8 cellular contexts compared by ENCODE assay signal in the genomic region with DNA sequence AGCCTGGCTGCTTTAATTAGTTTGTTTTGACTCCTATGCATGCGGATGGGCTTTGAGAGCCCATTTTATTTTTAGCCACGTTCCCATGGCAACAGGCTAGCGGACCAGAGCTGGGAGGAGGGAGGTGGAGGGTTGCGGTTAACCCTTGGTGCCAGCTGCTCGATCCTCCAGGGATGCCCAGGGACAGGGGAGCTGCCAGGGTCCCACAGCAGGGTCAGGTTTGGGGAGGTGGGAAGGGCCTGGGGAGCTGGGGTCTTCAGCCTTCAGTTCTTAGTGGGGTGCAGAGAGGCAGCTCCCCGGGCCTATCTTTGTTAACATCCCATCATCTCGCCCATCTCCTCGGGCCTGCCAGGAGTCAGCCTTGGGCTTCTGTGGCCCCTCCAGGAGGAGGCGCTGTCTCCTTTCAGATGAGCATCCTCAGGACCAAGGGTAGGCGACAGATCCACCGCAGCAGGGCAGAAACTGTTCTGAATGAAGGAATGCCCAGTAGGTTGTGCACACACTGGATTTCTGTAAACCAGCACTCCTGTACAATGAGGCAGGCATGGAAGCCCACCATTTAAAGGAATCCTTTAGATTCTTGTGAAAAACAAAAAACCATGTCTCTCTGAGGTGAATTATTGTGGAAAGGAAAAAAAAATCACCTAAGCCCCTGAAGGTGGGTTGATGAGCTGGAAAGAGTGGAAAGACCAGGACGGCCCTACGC.
A peak's percentile ranks its signal among the peaks of the same experiment; 100 is the strongest.
DNase-seq lines count a peak whose midpoint lies in the region; ATAC-seq and TF ChIP-seq lines count a peak whose summit lies in the region.

No MANE protein-coding gene starts in this region.

- peak; percentile 75 for TF ChIP-seq CTCF in CD8-positive, alpha-beta T cell (IDR thresholded peaks at IDR 0.05)
- TF ChIP-seq CTCF in KMS-11 (conservative IDR thresholded peaks at IDR 0.05; ENCODE audit: low read depth, low read length) = peak; percentile 89
- TF ChIP-seq CTCF in Peyer's patch (IDR thresholded peaks at IDR 0.05) = peak; percentile 56 to 97 (median 87)
- TF ChIP-seq CTCF in fibroblast of lung (conservative IDR thresholded peaks at IDR 0.05 in 1 of 2, IDR thresholded peaks at IDR 0.05 in 1 of 2; ENCODE audit: low read depth in 1 of 2, low read length in 2 of 2) = peak; percentile 94 to 97
- peak; percentile 97 for TF ChIP-seq CTCF in neural crest cell (conservative IDR thresholded peaks at IDR 0.05)

- no peaks in the 10 kb centered on the region for H3K9me3 ChIP-seq in CD8-positive, alpha-beta T cell (ENCODE audit: low read length)
- H3K9me3 ChIP-seq in Peyer's patch (no peaks in the 10 kb centered on the region), fibroblast of lung (ENCODE audit: control insufficient read depth, insufficient read depth, low read depth, low read length) (no peaks in the 10 kb centered on the region)

- H3K9ac ChIP-seq in KMS-11 (no peak overlapping the region), fibroblast of lung (ENCODE audit: insufficient read depth, low read length) (no peak overlapping the region)

- H3K27me3 ChIP-seq in CD8-positive, alpha-beta T cell (ENCODE audit: insufficient read depth, low read length) = no peaks in the 10 kb centered on the region
- H3K27me3 ChIP-seq in KMS-11 (ENCODE audit: insufficient read depth, low read depth) (no peaks in the 10 kb centered on the region; the same call in 1 of the 2 replicates), Peyer's patch (no peaks in the 10 kb centered on the region), fibroblast of lung (ENCODE audit: control insufficient read depth, insufficient read depth, low read length) (no peaks in the 10 kb centered on the region)

- intact Hi-C loops in CD8-positive, alpha-beta T cell (cut with DNase I, micrococcal nuclease) = loop anchor here (1.0 kb wide), 6 partner anchors 16 to 444 kb away; a partner anchor contains a TSS

- no peaks in the 10 kb centered on the region for H3K36me3 ChIP-seq in CD8-positive, alpha-beta T cell (ENCODE audit: insufficient read depth, low read length)
- H3K36me3 ChIP-seq in KMS-11 (ENCODE audit: insufficient read depth) (no peaks in the 10 kb centered on the region), Peyer's patch (no peaks in the 10 kb centered on the region), fibroblast of lung (ENCODE audit: control insufficient read depth, insufficient read depth, low read length) (no peaks in the 10 kb centered on the region)

- no peak overlapping the region for H3K27ac ChIP-seq in CD8-positive, alpha-beta T cell (ENCODE audit: low read depth, low read length)
- H3K27ac ChIP-seq in KMS-11 (no peak overlapping the region), Peyer's patch (no peak overlapping the region), fibroblast of lung (ENCODE audit: insufficient read depth, low read length) (no peak overlapping the region)

- no peaks in the 10 kb centered on the region for H3K36me3 Mint-ChIP-seq in CD8-positive, alpha-beta T cell
- H3K36me3 Mint-ChIP-seq in activated T-cell treated with anti-CD3 and anti-CD28 coated beads, Interleukin-2, amount 50 U/mL, for 4 hours (ENCODE audit: insufficient read depth) = no peaks in the 10 kb centered on the region
- H3K36me3 Mint-ChIP-seq in neural crest cell (ENCODE audit: low read depth) = no peaks in the 10 kb centered on the region

- ATAC-seq in CD8-positive, alpha-beta T cell = peak; percentile 95
- ATAC-seq in GM21360 (IDR thresholded peaks at IDR 0.05; ENCODE audit: unreplicated experiment) = peak; percentile 49
- ATAC-seq in activated T-cell treated with anti-CD3 and anti-CD28 coated beads, Interleukin-2, amount 50 U/mL, for 4 hours = peak; percentile 87 to 90
- peak; percentile 87 for ATAC-seq in stimulated activated naive CD8-positive, alpha-beta T cell treated with anti-CD3 and anti-CD28 coated beads, Interleukin-15, Interleukin-2, amounts not matched to agents 100 U/mL and 50 U/mL, for 24 hours

- no peak overlapping the region for H3K4me3 ChIP-seq in CD8-positive, alpha-beta T cell (ENCODE audit: low read depth, low read length)
- H3K4me3 ChIP-seq in KMS-11 (IDR thresholded peaks at IDR 0.05; ENCODE audit: insufficient read depth, low read depth, low read length) (no peak overlapping the region), Peyer's patch (no peak overlapping the region), fibroblast of lung (replicated peaks in 1 of 4; ENCODE audit: control extremely low read depth in 1 of 4, insufficient read depth in 1 of 4, low read depth in 3 of 4, low read length in 4 of 4) (peak overlapping the region in 1 of 4 experiments; percentile 12)

- H3K4me3 Mint-ChIP-seq in CD8-positive, alpha-beta T cell = no peak overlapping the region
- H3K4me3 Mint-ChIP-seq in activated T-cell treated with anti-CD3 and anti-CD28 coated beads, Interleukin-2, amount 50 U/mL, for 4 hours = no peak overlapping the region
- no peak overlapping the region for H3K4me3 Mint-ChIP-seq in neural crest cell

- H3K9me3 Mint-ChIP-seq in CD8-positive, alpha-beta T cell = no peaks in the 10 kb centered on the region
- no peaks in the 10 kb centered on the region for H3K9me3 Mint-ChIP-seq in activated T-cell treated with anti-CD3 and anti-CD28 coated beads, Interleukin-2, amount 50 U/mL, for 4 hours
- no peaks in the 10 kb centered on the region for H3K9me3 Mint-ChIP-seq in neural crest cell

- CTCF ChIA-PET in CD8-positive, alpha-beta T cell (lab: Charles Lee) = interaction anchor here (0.6 to 18.2 kb wide), 37 partner anchors 8 to 447 kb away, joined by 3 to 189 read pairs (median 3); a partner anchor contains a TSS

- H3K4me1 ChIP-seq in CD8-positive, alpha-beta T cell (ENCODE audit: insufficient read depth, low read length) = peaks cover 45% of the 10 kb centered on the region
- H3K4me1 ChIP-seq in KMS-11 (ENCODE audit: low read depth, poor library complexity, severe bottlenecking) = peaks cover 5% of the 10 kb centered on the region
- H3K4me1 ChIP-seq in Peyer's patch = peaks cover 0 to 22% (median 6%) of the 10 kb centered on the region in 4 donors
- peaks cover 17% of the 10 kb centered on the region for H3K4me1 ChIP-seq in fibroblast of lung (ENCODE audit: control insufficient read depth, extremely low read depth, insufficient read depth, low read length)

- peaks cover 36% of the 10 kb centered on the region for H3K4me1 Mint-ChIP-seq in CD8-positive, alpha-beta T cell (ENCODE audit: low read depth)
- H3K4me1 Mint-ChIP-seq in activated T-cell treated with anti-CD3 and anti-CD28 coated beads, Interleukin-2, amount 50 U/mL, for 4 hours (ENCODE audit: low read depth) = peaks cover 42% of the 10 kb centered on the region
- peaks cover 45% of the 10 kb centered on the region for H3K4me1 Mint-ChIP-seq in neural crest cell

- H4K20me1 ChIP-seq in KMS-11 (ENCODE audit: insufficient read depth) (no peaks in the 10 kb centered on the region), fibroblast of lung (ENCODE audit: control insufficient read depth, extremely low read depth, insufficient read depth, low read length) (no peaks in the 10 kb centered on the region)

- no peaks in the 10 kb centered on the region for H3K27me3 Mint-ChIP-seq in CD8-positive, alpha-beta T cell (ENCODE audit: low read depth)
- no peaks in the 10 kb centered on the region for H3K27me3 Mint-ChIP-seq in activated T-cell treated with anti-CD3 and anti-CD28 coated beads, Interleukin-2, amount 50 U/mL, for 4 hours (ENCODE audit: low read depth)
- H3K27me3 Mint-ChIP-seq in neural crest cell (ENCODE audit: low read depth) = no peaks in the 10 kb centered on the region

- H2AFZ ChIP-seq in KMS-11 (ENCODE audit: low read depth) (no peak overlapping the region), fibroblast of lung (ENCODE audit: low read length) (no peak overlapping the region)

- TF ChIP-seq POLR2A in Peyer's patch (IDR thresholded peaks at IDR 0.05) = no peak

- DNase-seq in CD8-positive, alpha-beta T cell = peak; percentile 65 to 82 (median 79)
- DNase-seq in Peyer's patch (peak; percentile 76 to 91 (median 86)), fibroblast of lung (ENCODE audit: low read depth in 2 of 2) (peak; percentile 69 to 83), neural crest cell (ENCODE audit: low read depth, low spot score) (peak; percentile 91)
- peak; percentile 75 for DNase-seq in activated T-cell treated with anti-CD3 and anti-CD28 coated beads, Interleukin-2, amount 50 U/mL, for 4 hours
- DNase-seq in stimulated activated naive CD8-positive, alpha-beta T cell treated with anti-CD3 and anti-CD28 coated beads, Interleukin-15, Interleukin-2, amounts not matched to agents 100 U/mL and 50 U/mL, for 24 hours = peak; percentile 89

- POLR2A ChIA-PET in CD8-positive, alpha-beta T cell (lab: Charles Lee) = interaction anchor here (1.1 to 1.5 kb wide), 2 partner anchors 16 to 168 kb away, joined by 3 to 4 read pairs; no protein-coding TSS in a partner anchor

- H3K4me2 ChIP-seq in KMS-11 = no peak overlapping the region; the same call in 1 of the 2 replicates
- peak overlapping the region; percentile 21 for H3K4me2 ChIP-seq in fibroblast of lung (ENCODE audit: extremely low read depth, insufficient read depth, low read length)

- no peaks in the 10 kb centered on the region for H3K79me2 ChIP-seq in KMS-11 (ENCODE audit: insufficient read depth, low read depth)
- H3K79me2 ChIP-seq in fibroblast of lung (ENCODE audit: control insufficient read depth, insufficient read depth, low read length) = no peaks in the 10 kb centered on the region

- no peak overlapping the region for H3K27ac Mint-ChIP-seq in CD8-positive, alpha-beta T cell
- peak overlapping the region; percentile 93 for H3K27ac Mint-ChIP-seq in neural crest cell (ENCODE audit: unreplicated experiment)
